ENCODE assay signal across 8 cellular contexts in genomic region chr17:42403150-42403549, GRCh38. TPM values are rescaled to one million over a fixed set of nuclear protein-coding genes. Genes with fewer than 3 reads are reported as not detected.
DNase-seq lines count a peak whose midpoint lies in the region; ATAC-seq and TF ChIP-seq lines count a peak whose summit lies in the region.

No MANE protein-coding gene starts in this region.

- no peak for TF ChIP-seq EP300 in tibial nerve (IDR thresholded peaks at IDR 0.05)

- TF ChIP-seq CTCF in AG09309 (IDR thresholded peaks at IDR 0.05; ENCODE audit: control insufficient read depth, insufficient read depth, low read depth, low read length, missing control alignments) (peak; percentile 15), tibial nerve (IDR thresholded peaks at IDR 0.05) (peak in 2 of 5 experiments; percentile 5 to 7), omental fat pad (IDR thresholded peaks at IDR 0.05) (no peak), thyroid gland (IDR thresholded peaks at IDR 0.05) (no peak)

- no peaks in the 10 kb centered on the region for H3K27me3 ChIP-seq in tibial nerve
- H3K27me3 ChIP-seq in thyroid gland = no peaks in the 10 kb centered on the region

- intact Hi-C loops in thyroid gland (cut with DNase I) = no loop called here

- H3K36me3 Mint-ChIP-seq in immature natural killer cell = no peaks in the 10 kb centered on the region

- H3K36me3 ChIP-seq in tibial nerve = peaks cover 0 to 29% (median 0%) of the 10 kb centered on the region in 3 donors
- H3K36me3 ChIP-seq in thyroid gland = peaks cover 15% of the 10 kb centered on the region in 2 donors

- TF ChIP-seq POLR2A in tibial nerve (IDR thresholded peaks at IDR 0.05) = no peak
- TF ChIP-seq POLR2A in thyroid gland (IDR thresholded peaks at IDR 0.05) = no peak

- no peak overlapping the region for H3K27ac Mint-ChIP-seq in immature natural killer cell

- ATAC-seq in omental fat pad (ENCODE audit: low FRiP score) = no peak

- WGBS in tibial nerve, 2 donors = 64 to 65% methylated on average over 6 of the region's 6 CpGs
- WGBS in thyroid gland, 2 donors = 89 to 91% methylated on average over 6 of the region's 6 CpGs

- H3K27ac ChIP-seq in tibial nerve = peak overlapping the region; percentile 47 to 92 (median 70)
- no peak overlapping the region for H3K27ac ChIP-seq in thyroid gland

- no peak overlapping the region for H3K4me3 Mint-ChIP-seq in immature natural killer cell

- no peaks in the 10 kb centered on the region for H3K9me3 Mint-ChIP-seq in immature natural killer cell

- H3K4me1 ChIP-seq in tibial nerve (peaks cover 0 to 76% (median 53%) of the 10 kb centered on the region in 4 donors), thyroid gland (peaks cover 13 to 26% of the 10 kb centered on the region in 2 donors)

- H3K9me3 ChIP-seq in tibial nerve (no peaks in the 10 kb centered on the region), thyroid gland (no peaks in the 10 kb centered on the region)

- H3K4me1 Mint-ChIP-seq in immature natural killer cell = peaks cover 11% of the 10 kb centered on the region in 2 donors

- DNase-seq in AG09309 (ENCODE audit: low read depth) (no peak), immature natural killer cell (peak; percentile 32 to 40 (median 40)), tibial nerve (ENCODE audit: low spot score in 2 of 2) (no peak), omental fat pad (ENCODE audit: low spot score) (no peak), SIG-M5 treated with dmso at 0.1 percent for 504 hours (lab: John Stamatoyannopoulos, UW; ENCODE audit: unreplicated experiment) (no peak), thyroid gland (no peak)
- peak; percentile 57 for DNase-seq in Jurkat, Clone E6-1 (ENCODE audit: low read depth, low spot score)
- DNase-seq in activated T-cell treated with anti-CD3 and anti-CD28 coated beads, Interleukin-2, amount 50 U/mL, for 1 hour = peak; percentile 47

- peaks cover 3 to 6% (median 5%) of the 10 kb centered on the region in 3 donors for H3K27me3 Mint-ChIP-seq in immature natural killer cell (ENCODE audit: low read depth in 3 of 3)

- H3K4me3 ChIP-seq in AG09309 (ENCODE audit: control insufficient read depth, low read depth, low read length) (no peak overlapping the region), tibial nerve (no peak overlapping the region), thyroid gland (replicated peaks in 1 of 3) (no peak overlapping the region)
- no peak overlapping the region for H3K4me3 ChIP-seq in Jurkat, Clone E6-1 (ENCODE audit: low read length)

RNA-seq across cellular contexts. Expression of gene STAT3, which starts 14.9 kb away (rescaled TPM):
- 38.7 TPM for polyA plus RNA-seq in Jurkat, Clone E6-1 (2012; ENCODE audit: insufficient read depth, insufficient read length)
- polyA plus RNA-seq in immature natural killer cell = 100 to 1,000 TPM; 110 to 205 (median 127) TPM
- total RNA-seq in tibial nerve (100 to 1,000 TPM; 133 to 322 (median 188) TPM), omental fat pad (100 to 1,000 TPM; 214 to 433 (median 280) TPM), thyroid gland (100 to 1,000 TPM; 147 to 292 (median 206) TPM)

RNA-seq across cellular contexts. Expression of gene CAVIN1, which starts 19.9 kb away (rescaled TPM):
- polyA plus RNA-seq in Jurkat, Clone E6-1 (2012; ENCODE audit: insufficient read depth, insufficient read length) = not detected
- not detected for polyA plus RNA-seq in immature natural killer cell
- total RNA-seq in tibial nerve (100 to 1,000 TPM; 441 to 784 (median 706) TPM), omental fat pad (100 to 1,000 TPM; 479 to 598 (median 526) TPM), thyroid gland (100 to 1,000 TPM; 173 to 199 (median 187) TPM)

RNA-seq across cellular contexts. Expression of gene ATP6V0A1, which starts 55.5 kb away (rescaled TPM):
- 10.6 TPM for polyA plus RNA-seq in Jurkat, Clone E6-1 (2012; ENCODE audit: insufficient read depth, insufficient read length)
- polyA plus RNA-seq in immature natural killer cell = 1 to 10 TPM in 2 of 3 donors, under 1 TPM in 1; 0.76 to 4.2 (median 1.4) TPM
- total RNA-seq in tibial nerve = 100 to 1,000 TPM in 1 of 4 donors, 10 to 100 TPM in 3; 81.6 to 126 (median 96.6) TPM
- total RNA-seq in omental fat pad = 100 to 1,000 TPM in 1 of 4 donors, 10 to 100 TPM in 3; 76.7 to 106 (median 89.2) TPM
- 100 to 1,000 TPM in 2 of 4 donors, 10 to 100 TPM in 2; 75.5 to 195 (median 121) TPM for total RNA-seq in thyroid gland

Comparison
In these comparisons a context has a peak if more than half of its experiments do, and no peak if none do; other contexts are left out.
1. DNase-seq: peak in Jurkat, Clone E6-1 (single experiment), activated T-cell treated with anti-CD3 and anti-CD28 coated beads, Interleukin-2, amount 50 U/mL, for 1 hour (single experiment) and immature natural killer cell (3 of 3); none in AG09309 (single experiment), tibial nerve (0 of 2), omental fat pad (single experiment), SIG-M5 treated with dmso at 0.1 percent for 504 hours (single experiment) and thyroid gland (0 of 2).
2. H3K27ac ChIP-seq: peak in tibial nerve (4 of 4); none in thyroid gland (0 of 3).